ENCODE assay signal across 8 cellular contexts in genomic region chr17:77107506-77108433, GRCh38. TPM values are rescaled to one million over a fixed set of nuclear protein-coding genes. Genes with fewer than 3 reads are reported as not detected.
DNase-seq lines count a peak whose midpoint lies in the region; ATAC-seq lines count a peak whose summit lies in the region.

No MANE protein-coding gene starts in this region.

- DNase-seq in stimulated activated CD4-positive, alpha-beta T cell treated with anti-CD3 and anti-CD28 coated beads, Interleukin-15, amount 100 ng/mL, for 24 hours: peak; percentile 60
- no peak for DNase-seq in NCI-H526 treated with DMSO at 0.1 percent for 48 hours (lab: John Stamatoyannopoulos, UW)
- no peak for DNase-seq in NCI-H1048 (lab: John Stamatoyannopoulos, UW)
- no peak for DNase-seq in NCI-H2227 (lab: John Stamatoyannopoulos, UW; ENCODE audit: unreplicated experiment)
- DNase-seq in putamen (ENCODE audit: low spot score): no peak

- H3K9me3 Mint-ChIP-seq in activated T-helper 17 cell treated with anti-CD3 and anti-CD28 coated beads, Interleukin-2, amount 50 U/mL, for 72 hours: no peaks in the 10 kb centered on the region

- H3K4me1 Mint-ChIP-seq in activated T-helper 17 cell treated with anti-CD3 and anti-CD28 coated beads, Interleukin-2, amount 50 U/mL, for 72 hours: peaks cover 19% of the 10 kb centered on the region

- peak overlapping the region; percentile 69 for H3K4me3 Mint-ChIP-seq in activated T-helper 17 cell treated with anti-CD3 and anti-CD28 coated beads, Interleukin-2, amount 50 U/mL, for 72 hours

- H3K27ac Mint-ChIP-seq in activated T-helper 17 cell treated with anti-CD3 and anti-CD28 coated beads, Interleukin-2, amount 50 U/mL, for 72 hours: peak overlapping the region; percentile 70

- peaks cover 6% of the 10 kb centered on the region for H3K36me3 Mint-ChIP-seq in activated T-helper 17 cell treated with anti-CD3 and anti-CD28 coated beads, Interleukin-2, amount 50 U/mL, for 72 hours (ENCODE audit: low read depth)

- no peaks in the 10 kb centered on the region for H3K27me3 Mint-ChIP-seq in activated T-helper 17 cell treated with anti-CD3 and anti-CD28 coated beads, Interleukin-2, amount 50 U/mL, for 72 hours

- peak; percentile 57 for ATAC-seq in GM18520 (IDR thresholded peaks at IDR 0.05; ENCODE audit: unreplicated experiment)
- peak; percentile 46 for ATAC-seq in HG03108 (IDR thresholded peaks at IDR 0.05; ENCODE audit: unreplicated experiment)
- ATAC-seq in activated T-helper 17 cell treated with anti-CD3 and anti-CD28 coated beads, Interleukin-2, amount 50 U/mL, for 72 hours (replicated peaks): peak; percentile 86

RNA-seq across cellular contexts. Expression of gene SEC14L1, which starts 33.0 kb away (rescaled TPM):
- total RNA-seq in activated T-helper 17 cell treated with anti-CD3 and anti-CD28 coated beads, Interleukin-2, amount 50 U/mL, for 72 hours: 10 to 100 TPM; 89.3 to 98.4 TPM
